In genomic region chrX:155641371-155641770, GRCh38 we compare ENCODE assay signal across 8 cellular contexts. TPM values are rescaled to one million over a fixed set of nuclear protein-coding genes. Genes with fewer than 3 reads are reported as not detected.
DNase-seq lines count a peak whose midpoint lies in the region; FAIRE-seq and TF ChIP-seq lines count a peak whose summit lies in the region.
"Not testable (repeated sequence)": the region's sequence is repeated elsewhere in the genome, so short reads cannot be mapped to it uniquely, and the experiment has no call there.

No MANE protein-coding gene starts in this region.

- POLR2A ChIA-PET in H1 (lab: Charles Lee; ENCODE audit: partially characterized antibody) = not testable (repeated sequence)

- not testable (repeated sequence) for H3K23ac ChIP-seq in H9 (ENCODE audit: insufficient read length, low read depth, low read length); H1 (ENCODE audit: insufficient read length)

- not testable (repeated sequence) for H3K27me3 Mint-ChIP-seq in H9 (ENCODE audit: low read depth); activated naive CD8-positive, alpha-beta T cell

- H2BK5ac ChIP-seq in H9 (ENCODE audit: insufficient read length, low read length); H1 (ENCODE audit: low read depth, low read length): not testable (repeated sequence)

- H3K36me3 Mint-ChIP-seq in H9 (ENCODE audit: insufficient read depth in 1 of 3, low read depth in 3 of 3); activated naive CD8-positive, alpha-beta T cell: not testable (repeated sequence)

- H3K4me3 Mint-ChIP-seq in H9 = peak overlapping the region; percentile 75 to 77
- H3K4me3 Mint-ChIP-seq in activated naive CD8-positive, alpha-beta T cell = peak overlapping the region; percentile 84

- not testable (repeated sequence) for H3K27ac ChIP-seq in ACC112 (ENCODE audit: low read depth, low read length); H9 (ENCODE audit: insufficient read length, low read depth, low read length); H1 (ENCODE audit: low read depth, low read length); right atrium auricular region; sigmoid colon
- peak overlapping the region; percentile 58 for H3K27ac ChIP-seq in VCaP
- peak overlapping the region; percentile 89 for H3K27ac ChIP-seq in mesodermal cell (ENCODE audit: low read depth, low read length, severe bottlenecking)

- H3K9me3 Mint-ChIP-seq in H9 = peaks cover 60 to 66% of the 10 kb centered on the region in 2 experiments
- H3K9me3 Mint-ChIP-seq in activated naive CD8-positive, alpha-beta T cell (ENCODE audit: low read depth) = not testable (repeated sequence)

- H4K20me1 ChIP-seq in H9 (ENCODE audit: control insufficient read depth, insufficient read depth, insufficient read length); H1 (replicated peaks in 1 of 2; ENCODE audit: control insufficient read depth in 1 of 2, insufficient read depth in 2 of 2, low read length in 2 of 2): not testable (repeated sequence)

- H3K79me2 ChIP-seq in ACC112 (ENCODE audit: control insufficient read depth, insufficient read depth, low read length, unreplicated experiment); H9 (ENCODE audit: insufficient read depth, low read length); H1 (ENCODE audit: control insufficient read depth in 1 of 2, insufficient read depth in 2 of 2, low read length in 2 of 2): not testable (repeated sequence)

- not testable (repeated sequence) for TF ChIP-seq CTCF in H9 (conservative IDR thresholded peaks at IDR 0.05); VCaP (conservative IDR thresholded peaks at IDR 0.05); H1 (IDR thresholded peaks at IDR 0.05; ENCODE audit: control extremely low read depth in 1 of 3, insufficient read depth in 1 of 3, low read depth in 1 of 3, low read length in 3 of 3); right atrium auricular region (IDR thresholded peaks at IDR 0.05); sigmoid colon (IDR thresholded peaks at IDR 0.05)

- H3K18ac ChIP-seq in H9 (ENCODE audit: insufficient read length, low read depth, low read length); H1 (ENCODE audit: extremely low read depth, low read length): not testable (repeated sequence)

- H3K9me3 ChIP-seq in H9 (ENCODE audit: control insufficient read depth, low read depth, low read length); H1 (ENCODE audit: insufficient read depth in 2 of 2, low read depth in 1 of 2, low read length in 1 of 2); right atrium auricular region; mesodermal cell (ENCODE audit: control insufficient read depth, low read length); sigmoid colon: not testable (repeated sequence)

- peak overlapping the region; percentile 75; the same call in 1 of the 2 replicates for H3K14ac ChIP-seq in H9 (ENCODE audit: insufficient read depth, low read length)
- not testable (repeated sequence) for H3K14ac ChIP-seq in H1 (ENCODE audit: insufficient read length)

- H3K9ac ChIP-seq in H9 (ENCODE audit: extremely low read depth, insufficient read length, low read length) = peak overlapping the region; percentile 70
- H3K9ac ChIP-seq in H1 (replicated peaks in 1 of 4; ENCODE audit: extremely low read depth in 1 of 4, low read depth in 3 of 4, low read length in 3 of 4) = peak overlapping the region; percentile 49 to 82 (median 62); a peak in 6 of 7 replicates

- not testable (repeated sequence) for FAIRE-seq in H1 (lab: Jason Lieb, UNC)

- not testable (repeated sequence) for TF ChIP-seq EP300 in H1 (IDR thresholded peaks at IDR 0.05; ENCODE audit: borderline replicate concordance in 1 of 2, low read depth in 2 of 2, low read length in 2 of 2); sigmoid colon (IDR thresholded peaks at IDR 0.05)

- H3K4ac ChIP-seq in H9 (ENCODE audit: low read depth, low read length); H1 (replicated peaks; ENCODE audit: insufficient read length, low read depth, low read length): not testable (repeated sequence)

- not testable (repeated sequence) for H4K8ac ChIP-seq in H9 (replicated peaks; ENCODE audit: insufficient read length, low read depth, low read length); H1 (ENCODE audit: extremely low read depth, insufficient read depth, low read length)

- H3K27ac Mint-ChIP-seq in H9 = peak overlapping the region; percentile 45 to 96 (median 95)
- not testable (repeated sequence) for H3K27ac Mint-ChIP-seq in activated naive CD8-positive, alpha-beta T cell

- CTCF ChIA-PET in H1 (lab: Charles Lee; ENCODE audit: partially characterized antibody) = not testable (repeated sequence)

- H3K36me3 ChIP-seq in ACC112 (ENCODE audit: insufficient read depth, low read length); H1 (ENCODE audit: control insufficient read depth in 2 of 4, insufficient read depth in 4 of 4, low read length in 3 of 4); right atrium auricular region; mesodermal cell (ENCODE audit: control insufficient read depth, insufficient read depth, low read length); sigmoid colon: not testable (repeated sequence)

- H2BK15ac ChIP-seq in H9 (ENCODE audit: low read depth, low read length); H1 (ENCODE audit: low read length): not testable (repeated sequence)

- not testable (repeated sequence) for H2BK20ac ChIP-seq in H9 (ENCODE audit: low read depth, low read length, poor library complexity, severe bottlenecking); H1 (ENCODE audit: low read length)

- H2AK5ac ChIP-seq in H9 (ENCODE audit: insufficient read length, low read length); H1 (ENCODE audit: low read depth, low read length): not testable (repeated sequence)

- not testable (repeated sequence) for H2BK12ac ChIP-seq in H9 (ENCODE audit: insufficient read length, low read depth, low read length); H1 (ENCODE audit: low read depth, low read length)

- WGBS in H9 (ENCODE audit: extremely low coverage, insufficient read length, low lambda C conversion rate) = no CpG with 5 or more reads among the region's 14 CpGs
- 24% methylated on average over 14 of the region's 14 CpGs; no CpG with 5 or more reads in 1 of the 2 experiments for WGBS in H1 (ENCODE audit: extremely low coverage in 1 of 2, insufficient coverage in 1 of 2, insufficient read length in 1 of 2, insufficient replicate concordance in 2 of 2, low coverage in 1 of 2, low lambda C conversion rate in 2 of 2, missing lambda C conversion rate in 1 of 2), 2 experiments
- 43 to 46% methylated on average over 7 to 12 of the region's 14 CpGs for WGBS in mesodermal cell (ENCODE audit: insufficient coverage in 2 of 2), 2 experiments
- WGBS in sigmoid colon, 2 donors = 31 to 54% methylated on average over 14 of the region's 14 CpGs

- not testable (repeated sequence) for H4K91ac ChIP-seq in H9 (ENCODE audit: insufficient read length, low read depth, low read length); H1 (replicated peaks; ENCODE audit: insufficient read length, low read length)

- not testable (repeated sequence) for H3T11ph ChIP-seq in H9 (ENCODE audit: low read length)

- intact Hi-C loops in sigmoid colon (cut with DNase I) = not testable (repeated sequence)

- H3K4me1 Mint-ChIP-seq in H9 = peaks cover 8 to 18% of the 10 kb centered on the region in 2 experiments
- not testable (repeated sequence) for H3K4me1 Mint-ChIP-seq in activated naive CD8-positive, alpha-beta T cell (ENCODE audit: low read depth)

- H3K4me3 ChIP-seq in ACC112 (ENCODE audit: low read depth, low read length) (peak overlapping the region; percentile 63), H1 (ENCODE audit: extremely low read depth in 1 of 4, insufficient read depth in 2 of 4, low read depth in 3 of 4, low read length in 4 of 4) (peak overlapping the region in 3 of 4 experiments; percentile 30 to 57 (median 39); a peak in 5 of 8 replicates), right atrium auricular region (peak overlapping the region; percentile 14 to 24), sigmoid colon (peak overlapping the region in 3 of 4 donors; percentile 23 to 30 (median 25))
- H3K4me3 ChIP-seq in mesodermal cell (ENCODE audit: extremely low read depth, insufficient read depth, low read length, poor library complexity, severe bottlenecking) = not testable (repeated sequence)

- not testable (repeated sequence) for H4K5ac ChIP-seq in H9 (ENCODE audit: insufficient read length, low read depth, low read length); H1 (ENCODE audit: insufficient read length, low read depth, low read length)

- TF ChIP-seq POLR2A in H1 (IDR thresholded peaks at IDR 0.05; ENCODE audit: control extremely low read depth in 1 of 2, low read depth in 2 of 2, low read length in 2 of 2); sigmoid colon (IDR thresholded peaks at IDR 0.05): not testable (repeated sequence)

- peak overlapping the region; percentile 6 for H2AFZ ChIP-seq in ACC112 (ENCODE audit: low read length, unreplicated experiment)
- H2AFZ ChIP-seq in H9 (ENCODE audit: low read length) = not testable (repeated sequence)
- H2AFZ ChIP-seq in H1 (ENCODE audit: low read length) = 0 out of 2 replicates have a peak overlapping the region, but pooled peaks have one; percentile 62

- not testable (repeated sequence) for TF ChIP-seq RAD21 in H1 (IDR thresholded peaks at IDR 0.05 in 1 of 2, conservative IDR thresholded peaks at IDR 0.05 in 1 of 2; ENCODE audit: low read depth in 2 of 2, low read length in 2 of 2)

- DNase-seq in H9 = peak; percentile 21
- DNase-seq in H1 (ENCODE audit: low read depth in 1 of 2, low spot score in 2 of 2) = peak in 1 of 2 experiments; percentile 50
- not testable (repeated sequence) for DNase-seq in right atrium auricular region (ENCODE audit: low spot score); sigmoid colon

- H3K79me1 ChIP-seq in H9 (ENCODE audit: insufficient read depth, low read depth, low read length, poor library complexity, severe bottlenecking); H1 (ENCODE audit: low read depth, low read length): not testable (repeated sequence)

- not testable (repeated sequence) for H3K56ac ChIP-seq in H9 (ENCODE audit: insufficient read length, low read depth, low read length); H1 (replicated peaks; ENCODE audit: insufficient read length, low read depth, low read length)

- peak overlapping the region; percentile 43 for H3K4me2 ChIP-seq in H9 (ENCODE audit: insufficient read depth, insufficient read length, low read length)
- peak overlapping the region; percentile 56 to 67; a peak in 3 of 4 replicates for H3K4me2 ChIP-seq in H1 (ENCODE audit: insufficient read depth in 1 of 2, low read depth in 2 of 2, low read length in 2 of 2)

- not testable (repeated sequence) for H3K23me2 ChIP-seq in H9 (ENCODE audit: insufficient read length, low read depth, low read length, poor library complexity, severe bottlenecking); H1 (ENCODE audit: low read depth, low read length)

- H3K27me3 ChIP-seq in ACC112 (ENCODE audit: insufficient read depth, low read length); H9 (ENCODE audit: insufficient read depth, low read length); H1 (replicated peaks in 1 of 4; ENCODE audit: control insufficient read depth in 3 of 4, extremely low read depth in 1 of 4, insufficient read depth in 3 of 4, low read length in 3 of 4); right atrium auricular region; sigmoid colon: not testable (repeated sequence)

- H2BK120ac ChIP-seq in H9 (ENCODE audit: low read depth, low read length, poor library complexity, severe bottlenecking); H1 (replicated peaks; ENCODE audit: low read depth, low read length): not testable (repeated sequence)

- H3K4me1 ChIP-seq in ACC112 (ENCODE audit: control insufficient read depth, insufficient read depth, low read length, unreplicated experiment); H9 (ENCODE audit: insufficient read depth, low read length); H1 (replicated peaks in 1 of 4; ENCODE audit: control insufficient read depth in 3 of 4, insufficient read depth in 4 of 4, low read length in 3 of 4); right atrium auricular region; mesodermal cell (ENCODE audit: control insufficient read depth, insufficient read depth, low read length, poor library complexity, severe bottlenecking); sigmoid colon: not testable (repeated sequence)

RNA-seq across cellular contexts. Expression of gene TMLHE, which starts 28.6 kb away (rescaled TPM):
- total RNA-seq in H9 (2021) = 13.7 and 14.2 TPM in 2 replicates
- 8.6 and 9.1 TPM in 2 replicates for total RNA-seq in H1 (2021; fragmentation: NEBNext Ultra II Directional; extraction: Animal tissue kit (Norgen Biotek cat#: 25700))
- 6.2 and 10.3 TPM in 2 replicates for polyA plus RNA-seq in H1 (2011; rRNA removed)
- polyA plus RNA-seq in H1 (2011; cell fraction: cytosol; rRNA removed) = 7.0 TPM
- polyA plus RNA-seq in H1 (2011; cell fraction: nucleus; rRNA removed) = 11.3 TPM
- 9.2 to 10.9 TPM (median 10.2 TPM) in 4 replicates for polyA plus RNA-seq in H1 (2012, experiment 1 of 2)
- polyA plus RNA-seq in H1 (2012, experiment 2 of 2) = 2.9 TPM
- 8.6 TPM for polyA plus RNA-seq in H1 (2013, experiment 1 of 2)
- polyA plus RNA-seq in H1 (2013, experiment 2 of 2) = 9.1 TPM
- polyA minus RNA-seq in H1 (2011; rRNA and poly(A)+ RNA removed) = 45.4 and 66.0 TPM in 2 replicates
- polyA minus RNA-seq in H1 (2011; cell fraction: cytosol; rRNA and poly(A)+ RNA removed) = 14.0 TPM
- polyA minus RNA-seq in H1 (2011; cell fraction: nucleus; rRNA and poly(A)+ RNA removed) = 71.1 TPM
- total RNA-seq in right atrium auricular region = 10 to 100 TPM; 15.8 to 26.5 TPM
- polyA plus RNA-seq in mesodermal cell (2013, experiment 1 of 2) = 24.6 TPM
- polyA plus RNA-seq in mesodermal cell (2013, experiment 2 of 2) = 21.2 TPM
- total RNA-seq in sigmoid colon = 10 to 100 TPM; 16.3 to 34.8 (median 25.8) TPM
- 10 to 100 TPM; 11.0 to 19.4 (median 14.4) TPM for polyA plus RNA-seq in sigmoid colon

RNA-seq across cellular contexts. Expression of gene SPRY3, which starts 29.0 kb away (rescaled TPM):
- 0.66 and 0.88 TPM in 2 replicates for total RNA-seq in H9 (2021)
- 2.1 and 2.2 TPM in 2 replicates for total RNA-seq in H1 (2021; fragmentation: NEBNext Ultra II Directional; extraction: Animal tissue kit (Norgen Biotek cat#: 25700))
- 2.8 and 3.2 TPM in 2 replicates for polyA plus RNA-seq in H1 (2011; rRNA removed)
- 2.3 TPM for polyA plus RNA-seq in H1 (2011; cell fraction: cytosol; rRNA removed)
- polyA plus RNA-seq in H1 (2011; cell fraction: nucleus; rRNA removed) = 3.0 TPM
- 1.5 to 2.2 TPM (median 1.7 TPM) in 4 replicates for polyA plus RNA-seq in H1 (2012, experiment 1 of 2)
- polyA plus RNA-seq in H1 (2012, experiment 2 of 2) = 0.63 TPM
- 1.5 TPM for polyA plus RNA-seq in H1 (2013, experiment 1 of 2)
- 1.5 TPM for polyA plus RNA-seq in H1 (2013, experiment 2 of 2)
- polyA minus RNA-seq in H1 (2011; rRNA and poly(A)+ RNA removed) = 5.5 and 7.0 TPM in 2 replicates
- polyA minus RNA-seq in H1 (2011; cell fraction: cytosol; rRNA and poly(A)+ RNA removed) = 2.3 TPM
- 5.3 TPM for polyA minus RNA-seq in H1 (2011; cell fraction: nucleus; rRNA and poly(A)+ RNA removed)
- total RNA-seq in right atrium auricular region = under 1 TPM; 0.51 to 0.74 TPM
- polyA plus RNA-seq in mesodermal cell (2013, experiment 1 of 2) = 2.6 TPM
- polyA plus RNA-seq in mesodermal cell (2013, experiment 2 of 2) = 2.3 TPM
- 1 to 10 TPM in 3 of 4 donors, under 1 TPM in 1; 0.99 to 1.9 (median 1.5) TPM for total RNA-seq in sigmoid colon
- under 1 TPM; 0.46 to 0.60 (median 0.52) TPM for polyA plus RNA-seq in sigmoid colon
